ENCODE assay signal across 8 cellular contexts in the genomic region with DNA sequence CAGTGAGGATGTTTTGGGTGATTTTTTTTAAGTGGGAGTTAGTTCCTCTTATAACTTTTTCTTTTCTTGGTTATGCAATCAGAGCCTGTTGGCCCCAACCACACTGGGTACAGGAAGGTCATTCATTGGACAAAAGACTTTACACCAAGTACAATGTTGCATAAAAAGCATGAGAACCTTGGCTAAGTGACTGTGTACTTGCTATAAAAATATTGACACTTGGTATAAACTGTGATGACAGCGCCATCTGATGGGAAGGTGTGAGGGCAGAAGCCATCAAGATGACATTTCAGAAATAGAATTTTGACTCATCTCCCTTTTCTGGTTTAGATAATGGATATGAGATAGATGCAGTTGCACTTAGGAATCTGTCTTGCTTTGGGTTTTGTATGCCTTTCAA.
DNase-seq lines count a peak whose midpoint lies in the region; ATAC-seq and TF ChIP-seq lines count a peak whose summit lies in the region.

No MANE protein-coding gene starts in this region.

- BruUV-seq in Panc1 (replicated peaks; lab: Mats Ljungman, UMichigan) = no TSS peak

- peaks cover 0 to 7% (median 0%) of the 10 kb centered on the region in 3 donors for H3K36me3 Mint-ChIP-seq in CD8-positive, alpha-beta memory T cell

- CTCF ChIA-PET in CD8-positive, alpha-beta memory T cell (lab: Charles Lee) = interaction anchor here (1.7 kb wide), 1 partner anchor 9 kb away, joined by 7 read pairs; no protein-coding TSS in a partner anchor
- CTCF ChIA-PET in Panc1 (lab: Charles Lee) = no interaction called here

- H3K4me3 ChIP-seq in CD8-positive, alpha-beta memory T cell (ENCODE audit: low read length) = no peak overlapping the region
- H3K4me3 ChIP-seq in Panc1 (ENCODE audit: low read depth in 2 of 2, low read length in 2 of 2) (no peak overlapping the region), astrocyte of the spinal cord (ENCODE audit: low read depth, low read length) (no peak overlapping the region)

- H3K27me3 ChIP-seq in CD8-positive, alpha-beta memory T cell (ENCODE audit: insufficient read depth, low read length, poor library complexity, severe bottlenecking) = no peaks in the 10 kb centered on the region
- 0 out of 2 replicates have a peak, but pooled peaks cover 3% of the 10 kb centered on the region for H3K27me3 ChIP-seq in Panc1 (ENCODE audit: control insufficient read depth, insufficient read depth, low read length)

- H3K27ac Mint-ChIP-seq in CD8-positive, alpha-beta memory T cell = no peak overlapping the region

- ATAC-seq in GM19023 (IDR thresholded peaks at IDR 0.05; ENCODE audit: unreplicated experiment) = peak; percentile 40
- peak; percentile 77 for ATAC-seq in Panc1
- ATAC-seq in HG03025 (IDR thresholded peaks at IDR 0.05; ENCODE audit: low FRiP score, unreplicated experiment) = no peak

- no peaks in the 10 kb centered on the region for H3K9me3 Mint-ChIP-seq in CD8-positive, alpha-beta memory T cell

- POLR2A ChIA-PET in CD8-positive, alpha-beta memory T cell (lab: Charles Lee) = no interaction called here
- POLR2A ChIA-PET in Panc1 (lab: Charles Lee) = interaction anchor here (0.5 kb wide), 1 partner anchor 126 kb away, joined by 3 read pairs; no protein-coding TSS in a partner anchor

- peaks cover 0 to 4% of the 10 kb centered on the region in 2 donors for H3K27me3 Mint-ChIP-seq in CD8-positive, alpha-beta memory T cell

- no peak overlapping the region for H3K27ac ChIP-seq in CD8-positive, alpha-beta memory T cell (ENCODE audit: low read depth, low read length)
- H3K27ac ChIP-seq in Panc1 (ENCODE audit: low read length) = no peak overlapping the region

- DNase-seq in CD8-positive, alpha-beta memory T cell = peak in 3 of 5 donors; percentile 8 to 46 (median 13)
- DNase-seq in HuH-7 (ENCODE audit: low spot score) (peak; percentile 16), Panc1 (ENCODE audit: low read depth, low spot score) (peak; percentile 38), astrocyte of the spinal cord (ENCODE audit: low read depth, low spot score) (peak; percentile 52), kidney glomerular epithelial cell (lab: John Stamatoyannopoulos, UW) (peak; percentile 45)
- DNase-seq in stimulated activated CD8-positive, alpha-beta memory T cell treated with anti-CD3 and anti-CD28 coated beads, Interleukin-2, amount 100 ng/mL, for 48 hours (ENCODE audit: low read depth in 2 of 2) = peak; percentile 5 to 18

- H3K36me3 ChIP-seq in CD8-positive, alpha-beta memory T cell (ENCODE audit: insufficient read depth, low read length) = no peaks in the 10 kb centered on the region
- H3K36me3 ChIP-seq in Panc1 (ENCODE audit: control insufficient read depth, insufficient read depth, low read length) = no peaks in the 10 kb centered on the region

- intact Hi-C loops in Panc1 (cut with micrococcal nuclease; ENCODE audit: unreplicated experiment) = loop anchor here (2.0 to 10.0 kb wide), 2 partner anchors 58 to 202 kb away; no protein-coding TSS in a partner anchor

- H3K9me3 ChIP-seq in CD8-positive, alpha-beta memory T cell (ENCODE audit: low read length) = no peaks in the 10 kb centered on the region
- H3K9me3 ChIP-seq in Panc1 (ENCODE audit: control insufficient read depth, insufficient read depth, low read depth, low read length) = no peaks in the 10 kb centered on the region

- H3K4me1 ChIP-seq in CD8-positive, alpha-beta memory T cell (ENCODE audit: insufficient read depth, low read length) = no peaks in the 10 kb centered on the region
- H3K4me1 ChIP-seq in Panc1 (ENCODE audit: control insufficient read depth, insufficient read depth, low read length) = no peaks in the 10 kb centered on the region

- no peak overlapping the region for H3K4me3 Mint-ChIP-seq in CD8-positive, alpha-beta memory T cell

- in situ Hi-C loops in Panc1 (cut with HindIII; ENCODE audit: low pct_unique_long_range_greater_than_20kb, low sequenced_read_pairs) = no loop called here
- in situ Hi-C loops in astrocyte of the spinal cord (cut with HindIII; ENCODE audit: low sequenced_read_pairs) = no loop called here

- TF ChIP-seq CTCF in Panc1 (IDR thresholded peaks at IDR 0.05) (peak; percentile 75), astrocyte of the spinal cord (IDR thresholded peaks at IDR 0.05; ENCODE audit: low read depth, low read length) (peak; percentile 50)

- H3K4me1 Mint-ChIP-seq in CD8-positive, alpha-beta memory T cell = no peaks in the 10 kb centered on the region
